Comparison of ENCODE assay signal across 20 cellular contexts in the genomic region with DNA sequence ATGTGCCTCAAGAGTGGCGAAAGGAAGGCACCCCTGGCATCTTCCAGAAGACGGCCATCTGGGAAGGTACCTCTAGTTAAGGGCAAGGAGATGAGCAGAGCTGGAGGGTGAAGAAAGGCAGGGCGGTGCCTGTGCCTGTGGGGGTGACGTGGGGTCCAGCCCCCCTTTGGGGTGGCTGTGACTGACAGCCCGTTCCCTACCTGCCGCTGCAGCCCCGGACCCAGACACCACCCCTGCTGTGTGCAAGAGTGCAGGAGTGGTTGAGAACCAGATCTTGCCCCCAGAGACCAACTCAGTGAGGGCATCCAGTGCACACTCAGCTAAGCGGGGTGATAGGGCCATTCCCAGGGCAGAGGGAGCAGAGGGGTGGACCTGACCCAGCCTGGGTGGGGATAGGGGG. TPM values are rescaled to one million over a fixed set of nuclear protein-coding genes. Genes with fewer than 3 reads are reported as not detected.
DNase-seq lines count a peak whose midpoint lies in the region; ATAC-seq, FAIRE-seq and TF ChIP-seq lines count a peak whose summit lies in the region.
"Had no signal": no experiment of that assay in that cellular context is flagged by ENCODE, and none has a peak within 500 bp of the region (broad histone marks: within the 10 kb centered on the region; RNA-seq: fewer than 3 reads in every experiment).

No MANE protein-coding gene starts in this region.

- peaks cover 22% of the 10 kb centered on the region for H3K4me1 Mint-ChIP-seq in activated CD4-positive, alpha-beta memory T cell treated with anti-CD3 and anti-CD28 coated beads, Interleukin-2, amount 10 ng/mL, durations not matched to agents 7 days and 5 days
- H3K4me1 Mint-ChIP-seq in activated CD4-positive, alpha-beta memory T cell treated with anti-CD3 and anti-CD28 coated beads for 36 hours (ENCODE audit: low read depth) = peaks cover 19% of the 10 kb centered on the region
- H3K4me1 Mint-ChIP-seq in natural killer cell treated with Interleukin-12 subunit alpha and Interleukin-12 subunit beta and Interleukin-15 and Interleukin-18, amount 100 ng/mL, for 72 hours (ENCODE audit: low read depth in 2 of 2) = peaks cover 6 to 23% of the 10 kb centered on the region in 2 donors

- H3K9ac ChIP-seq in GM12878 (ENCODE audit: control insufficient read depth, insufficient read depth, low read length) (no peak overlapping the region), mammary epithelial cell (ENCODE audit: insufficient read depth, low read length) (no peak overlapping the region)

- dilution Hi-C loops in mammary epithelial cell (cut with HindIII; ENCODE audit: low sequenced_read_pairs) = loop anchor here (5.0 kb wide), 1 partner anchor 72 kb away; a partner anchor contains a TSS

- H3K9me3 ChIP-seq in GM12878 (replicated peaks; ENCODE audit: control insufficient read depth, insufficient read depth, low read length) (no peaks in the 10 kb centered on the region), mammary epithelial cell (replicated peaks; ENCODE audit: insufficient read depth, low read length) (no peaks in the 10 kb centered on the region)
- H3K9me3 ChIP-seq: ascending aorta, pancreas, tibial artery had no signal

- H3K4me1 ChIP-seq in GM12878 (ENCODE audit: control insufficient read depth, insufficient read depth, low read length) (peaks cover 15% of the 10 kb centered on the region), mammary epithelial cell (ENCODE audit: insufficient read depth, low read length) (peaks cover 18% of the 10 kb centered on the region)
- H3K4me1 ChIP-seq: pancreas had no signal

- CTCF ChIA-PET in activated CD4-positive, alpha-beta memory T cell treated with anti-CD3 and anti-CD28 coated beads, Interleukin-2, amount 10 ng/mL, durations not matched to agents 7 days and 5 days (lab: Charles Lee) = interaction anchor here (0.9 kb wide), 1 partner anchor 44 kb away, joined by 3 read pairs; no protein-coding TSS in a partner anchor
- CTCF ChIA-PET in activated CD4-positive, alpha-beta memory T cell treated with anti-CD3 and anti-CD28 coated beads for 36 hours (lab: Charles Lee) = no interaction called here
- CTCF ChIA-PET in GM12878 (lab: Yijun Ruan, JAX) = interaction anchor here (1.1 to 1.8 kb wide), 2 partner anchors 43 to 129 kb away, joined by 3 to 7 read pairs; no protein-coding TSS in a partner anchor
- CTCF ChIA-PET in mammary epithelial cell (lab: Charles Lee; ENCODE audit: low non-redundant PET) = no interaction called here

- no peaks in the 10 kb centered on the region; a peak in 2 of 4 replicates for H3K36me3 ChIP-seq in GM12878 (ENCODE audit: control insufficient read depth in 2 of 2, insufficient read depth in 2 of 2, low read length in 1 of 2)
- no peaks in the 10 kb centered on the region for H3K36me3 ChIP-seq in mammary epithelial cell (ENCODE audit: insufficient read depth, low read length)
- H3K36me3 ChIP-seq: ascending aorta, pancreas, tibial artery had no signal

- H3K4me3 ChIP-seq in GM12878 = peak overlapping the region; percentile 27; the same call in 1 of the 2 replicates
- no peak overlapping the region for H3K4me3 ChIP-seq in mammary epithelial cell (replicated peaks in 1 of 3; ENCODE audit: insufficient read depth in 1 of 3, low read depth in 2 of 3, low read length in 3 of 3)
- H3K4me3 ChIP-seq: ascending aorta, pancreas, tibial artery had no signal

- intact Hi-C loops in activated CD4-positive, alpha-beta memory T cell treated with anti-CD3 and anti-CD28 coated beads for 36 hours (cut with micrococcal nuclease) = no loop called here
- intact Hi-C loops in GM12878 (cut with micrococcal nuclease; ENCODE audit: unreplicated experiment) = no loop called here
- intact Hi-C loops in mammary epithelial cell (cut with micrococcal nuclease) = loop anchor here (5.0 kb wide), 1 partner anchor 48 kb away; a partner anchor contains a TSS

- no peak overlapping the region for H2AFZ ChIP-seq in GM12878 (ENCODE audit: control insufficient read depth, low read depth, low read length)
- H2AFZ ChIP-seq in mammary epithelial cell (ENCODE audit: low read depth, low read length) = no peak overlapping the region

- H3K27ac ChIP-seq in GM12878 (ENCODE audit: control insufficient read depth, insufficient read depth) = no peak overlapping the region
- no peak overlapping the region for H3K27ac ChIP-seq in mammary epithelial cell (ENCODE audit: insufficient read depth, low read depth, low read length)
- H3K27ac ChIP-seq: ascending aorta, pancreas, tibial artery had no signal

- peaks cover 5% of the 10 kb centered on the region for H3K36me3 Mint-ChIP-seq in activated CD4-positive, alpha-beta memory T cell treated with anti-CD3 and anti-CD28 coated beads, Interleukin-2, amount 10 ng/mL, durations not matched to agents 7 days and 5 days (ENCODE audit: low read depth)
- H3K36me3 Mint-ChIP-seq in activated CD4-positive, alpha-beta memory T cell treated with anti-CD3 and anti-CD28 coated beads for 36 hours = peaks cover 9% of the 10 kb centered on the region
- H3K36me3 Mint-ChIP-seq in natural killer cell treated with Interleukin-12 subunit alpha and Interleukin-12 subunit beta and Interleukin-15 and Interleukin-18, amount 100 ng/mL, for 72 hours = peaks cover 6% of the 10 kb centered on the region

- no peak for ATAC-seq in GM12878
- ATAC-seq in natural killer cell treated with Interleukin-12 subunit alpha and Interleukin-12 subunit beta and Interleukin-15 and Interleukin-18, amount 100 ng/mL, for 72 hours = no peak
- ATAC-seq: pancreas had no signal

- H4K20me1 ChIP-seq in GM12878 (ENCODE audit: control insufficient read depth, insufficient read depth) = no peaks in the 10 kb centered on the region
- no peaks in the 10 kb centered on the region for H4K20me1 ChIP-seq in mammary epithelial cell (ENCODE audit: insufficient read depth, low read length)

- H3K4me2 ChIP-seq in GM12878 (ENCODE audit: control insufficient read depth, insufficient read depth) (peak overlapping the region; percentile 88; the same call in 1 of the 2 replicates), mammary epithelial cell (ENCODE audit: insufficient read depth, low read depth, low read length) (no peak overlapping the region)

- SMC1A ChIA-PET in GM12878 (lab: Charles Lee; ENCODE audit: uncharacterized antibody, unreplicated experiment) = no interaction called here

- H3K79me2 ChIP-seq in GM12878 (ENCODE audit: control insufficient read depth, insufficient read depth, low read length) (no peaks in the 10 kb centered on the region; the same call in none of the 2 replicates), mammary epithelial cell (ENCODE audit: insufficient read depth, low read length) (no peaks in the 10 kb centered on the region)

- TF ChIP-seq CTCF in GM13977 (IDR thresholded peaks at IDR 0.05; ENCODE audit: extremely low read depth, insufficient read depth, missing control alignments) = no peak
- TF ChIP-seq CTCF in GM12878 (IDR thresholded peaks at IDR 0.05 in 2 of 3, conservative IDR thresholded peaks at IDR 0.05 in 1 of 3; ENCODE audit: control insufficient read depth in 2 of 3, extremely low read depth in 1 of 3, insufficient read depth in 1 of 3, low read depth in 3 of 3, low read length in 3 of 3) = no peak
- no peak for TF ChIP-seq CTCF in mammary epithelial cell (conservative IDR thresholded peaks at IDR 0.05 in 1 of 2, IDR thresholded peaks at IDR 0.05 in 1 of 2; ENCODE audit: extremely low read depth in 1 of 2, insufficient read depth in 1 of 2, low read depth in 1 of 2, low read length in 2 of 2)

- H3K27me3 ChIP-seq in GM12878 (replicated peaks in 1 of 2; ENCODE audit: control insufficient read depth in 2 of 2, insufficient read depth in 2 of 2, low read length in 1 of 2) (no peaks in the 10 kb centered on the region), mammary epithelial cell (ENCODE audit: insufficient read depth, low read length) (no peaks in the 10 kb centered on the region)
- H3K27me3 ChIP-seq: ascending aorta, pancreas had no signal

- POLR2A ChIA-PET in activated CD4-positive, alpha-beta memory T cell treated with anti-CD3 and anti-CD28 coated beads, Interleukin-2, amount 10 ng/mL, durations not matched to agents 7 days and 5 days (lab: Charles Lee) = interaction anchor here (2.4 to 3.1 kb wide), 2 partner anchors 11 to 70 kb away, joined by 6 to 17 read pairs; a partner anchor contains a TSS
- POLR2A ChIA-PET in activated CD4-positive, alpha-beta memory T cell treated with anti-CD3 and anti-CD28 coated beads for 36 hours (lab: Charles Lee) = interaction anchor here (0.6 kb wide), 1 partner anchor 117 kb away, joined by 3 read pairs; no protein-coding TSS in a partner anchor
- POLR2A ChIA-PET in GM12878 (lab: Charles Lee) = interaction anchor here (0.6 to 0.8 kb wide), 3 partner anchors 125 to 1273 kb away, joined by 3 to 4 read pairs (median 3); a partner anchor contains a TSS

- no peak for TF ChIP-seq RAD21 in GM12878 (IDR thresholded peaks at IDR 0.05; ENCODE audit: insufficient read depth, low read depth, low read length)

- H3K27ac Mint-ChIP-seq in activated CD4-positive, alpha-beta memory T cell treated with anti-CD3 and anti-CD28 coated beads, Interleukin-2, amount 10 ng/mL, durations not matched to agents 7 days and 5 days = no peak overlapping the region
- H3K27ac Mint-ChIP-seq in activated CD4-positive, alpha-beta memory T cell treated with anti-CD3 and anti-CD28 coated beads for 36 hours = no peak overlapping the region
- H3K27ac Mint-ChIP-seq in natural killer cell treated with Interleukin-12 subunit alpha and Interleukin-12 subunit beta and Interleukin-15 and Interleukin-18, amount 100 ng/mL, for 72 hours = peak overlapping the region; percentile 76 to 87

- in situ Hi-C loops in GM13977 (cut with MboI; ENCODE audit: low pct_unique_long_range_greater_than_20kb, low sequenced_read_pairs, unreplicated experiment) = no loop called here
- in situ Hi-C loops in GM12878 (cut with MboI) = no loop called here
- in situ Hi-C loops in mammary epithelial cell (cut with MboI; ENCODE audit: low sequenced_read_pairs in 2 of 2) = no loop called here

- no peaks in the 10 kb centered on the region for H3K9me3 Mint-ChIP-seq in activated CD4-positive, alpha-beta memory T cell treated with anti-CD3 and anti-CD28 coated beads, Interleukin-2, amount 10 ng/mL, durations not matched to agents 7 days and 5 days
- H3K9me3 Mint-ChIP-seq in activated CD4-positive, alpha-beta memory T cell treated with anti-CD3 and anti-CD28 coated beads for 36 hours = no peaks in the 10 kb centered on the region
- no peaks in the 10 kb centered on the region for H3K9me3 Mint-ChIP-seq in natural killer cell treated with Interleukin-12 subunit alpha and Interleukin-12 subunit beta and Interleukin-15 and Interleukin-18, amount 100 ng/mL, for 72 hours

- H3K4me3 Mint-ChIP-seq in activated CD4-positive, alpha-beta memory T cell treated with anti-CD3 and anti-CD28 coated beads, Interleukin-2, amount 10 ng/mL, durations not matched to agents 7 days and 5 days = peak overlapping the region; percentile 91
- H3K4me3 Mint-ChIP-seq in activated CD4-positive, alpha-beta memory T cell treated with anti-CD3 and anti-CD28 coated beads for 36 hours = no peak overlapping the region
- H3K4me3 Mint-ChIP-seq in natural killer cell treated with Interleukin-12 subunit alpha and Interleukin-12 subunit beta and Interleukin-15 and Interleukin-18, amount 100 ng/mL, for 72 hours = peak overlapping the region; percentile 86

- WGBS in GM12878 (ENCODE audit: insufficient coverage, insufficient replicate concordance, low lambda C conversion rate, missing lambda C conversion rate) = 86% methylated on average over 8 of the region's 8 CpGs
- 92% methylated on average over 8 of the region's 8 CpGs for WGBS in mammary epithelial cell (ENCODE audit: low coverage, missing lambda C conversion rate)

- FAIRE-seq in GM12878 (lab: Jason Lieb, UNC) = no peak
- FAIRE-seq: GM12892, keratinocyte, pancreas, RCC 7860 had no signal

- no peak for DNase-seq in activated CD4-positive, alpha-beta memory T cell treated with anti-CD3 and anti-CD28 coated beads, Interleukin-2, amount 10 ng/mL, durations not matched to agents 7 days and 5 days
- no peak for DNase-seq in activated CD4-positive, alpha-beta memory T cell treated with anti-CD3 and anti-CD28 coated beads for 36 hours
- DNase-seq in GM13977 (ENCODE audit: low spot score) (peak; percentile 10), GM12878 (ENCODE audit: low read depth, low spot score) (no peak), mammary epithelial cell (no peak), COLO668 (lab: John Stamatoyannopoulos, UW; ENCODE audit: unreplicated experiment) (no peak), NCI-H2029 (lab: John Stamatoyannopoulos, UW) (no peak)
- DNase-seq in natural killer cell treated with Interleukin-12 subunit alpha and Interleukin-12 subunit beta and Interleukin-15 and Interleukin-18, amount 100 ng/mL, for 72 hours (ENCODE audit: low spot score) = no peak
- DNase-seq: midbrain; NCI-H1105 treated with DMSO at 0.1 percent for 48 hours; stimulated activated CD4-positive, alpha-beta T cell treated with anti-CD3 and anti-CD28 coated beads, Interleukin-4, amount 100 ng/mL, for 4 hours; tibial artery had no signal

- BruUV-seq in GM12878 (replicated peaks; lab: Mats Ljungman, UMichigan) = no TSS peak
- BruUV-seq in mammary epithelial cell (replicated peaks; lab: Mats Ljungman, UMichigan) = no TSS peak

- TF ChIP-seq EP300 in GM12878 (IDR thresholded peaks at IDR 0.05; ENCODE audit: borderline replicate concordance in 1 of 2, control insufficient read depth in 1 of 2, low read depth in 2 of 2, low read length in 2 of 2) = no peak

- TF ChIP-seq POLR2A in GM12878 (IDR thresholded peaks at IDR 0.05; ENCODE audit: low read depth, low read length) = no peak

- no peaks in the 10 kb centered on the region for H3K27me3 Mint-ChIP-seq in activated CD4-positive, alpha-beta memory T cell treated with anti-CD3 and anti-CD28 coated beads, Interleukin-2, amount 10 ng/mL, durations not matched to agents 7 days and 5 days
- no peaks in the 10 kb centered on the region for H3K27me3 Mint-ChIP-seq in activated CD4-positive, alpha-beta memory T cell treated with anti-CD3 and anti-CD28 coated beads for 36 hours
- H3K27me3 Mint-ChIP-seq in natural killer cell treated with Interleukin-12 subunit alpha and Interleukin-12 subunit beta and Interleukin-15 and Interleukin-18, amount 100 ng/mL, for 72 hours = no peaks in the 10 kb centered on the region

- RAD21 ChIA-PET in GM12878 (lab: Charles Lee; ENCODE audit: unreplicated experiment) = no interaction called here

RNA-seq across cellular contexts. Expression of a gene that starts 4.3 kb away (rescaled TPM):
- not detected for total RNA-seq in activated CD4-positive, alpha-beta memory T cell treated with anti-CD3 and anti-CD28 coated beads, Interleukin-2, amount 10 ng/mL, durations not matched to agents 7 days and 5 days
- not detected for total RNA-seq in activated CD4-positive, alpha-beta memory T cell treated with anti-CD3 and anti-CD28 coated beads for 36 hours
- total RNA-seq in GM12878 (2013; cell fraction: nucleolus; rRNA removed) = not detected in 2 replicates
- total RNA-seq in GM12878 (2014; rRNA removed) (not detected in 2 replicates), GM12878 (2014; rRNA removed; fragmentation: Illumina TruSeq; extraction: Trizol) (not detected in 2 replicates), GM12878 (2021) (not detected in 2 replicates), mammary epithelial cell (not detected)
- 0.01 TPM for polyA plus RNA-seq in GM12878 (2011; ENCODE audit: low read depth)
- polyA plus RNA-seq in GM12878 (2011; rRNA removed) (under 0.01 TPM in 2 replicates), GM12878 (2014; fragmentation: Illumina TruSeq; extraction: Trizol) (under 0.01 and 0.02 TPM in 2 replicates), GM12878 (2014; fragmentation: Nextera tagmentation; extraction: Ambion mirVana) (not detected), GM12878 (2014; rRNA removed) (not detected in 2 replicates), GM12878 (2016; fragmentation: Nextera tagmentation; extraction: Ambion mirVana) (not detected), mammary epithelial cell (not detected)
- polyA plus RNA-seq in GM12878 (2011; cell fraction: cytosol; rRNA removed) = under 0.01 and 0.03 TPM in 2 replicates
- polyA plus RNA-seq in GM12878 (2011; cell fraction: nucleus; rRNA removed) = 0.01 TPM in 1 of 2 replicates, not detected in the other
- polyA plus RNA-seq in GM12878 (2012) = not detected in 2 replicates
- polyA minus RNA-seq in GM12878 (2011; rRNA and poly(A)+ RNA removed) = under 0.01 and 0.05 TPM in 2 replicates
- not detected in 2 replicates for polyA minus RNA-seq in GM12878 (2011; cell fraction: cytosol; rRNA and poly(A)+ RNA removed)
- under 0.01 TPM in 1 of 2 replicates, not detected in the other for polyA minus RNA-seq in GM12878 (2011; cell fraction: nucleus; rRNA and poly(A)+ RNA removed)
- not detected for total RNA-seq in natural killer cell treated with Interleukin-12 subunit alpha and Interleukin-12 subunit beta and Interleukin-15 and Interleukin-18, amount 100 ng/mL, for 72 hours
- not detected for polyA minus RNA-seq in mammary epithelial cell
- total RNA-seq: ascending aorta, G401, glomerular endothelial cell had no signal
- polyA plus RNA-seq: esophagus, keratinocyte, pancreas had no signal

RNA-seq across cellular contexts. Expression of a gene that starts 46.3 kb away (rescaled TPM):
- total RNA-seq in activated CD4-positive, alpha-beta memory T cell treated with anti-CD3 and anti-CD28 coated beads, Interleukin-2, amount 10 ng/mL, durations not matched to agents 7 days and 5 days = under 1 TPM in 1 of 2 experiments, not detected in 1; 0.50 TPM
- total RNA-seq in activated CD4-positive, alpha-beta memory T cell treated with anti-CD3 and anti-CD28 coated beads for 36 hours = 1 to 10 TPM in 1 of 2 experiments, under 1 TPM in 1; 0.48 to 1.0 TPM
- total RNA-seq in GM12878 (2013; cell fraction: nucleolus; rRNA removed) = not detected in 2 replicates
- 2.7 and 3.4 TPM in 2 replicates for total RNA-seq in GM12878 (2014; rRNA removed)
- total RNA-seq in GM12878 (2014; rRNA removed; fragmentation: Illumina TruSeq; extraction: Trizol) = 2.4 and 3.3 TPM in 2 replicates
- 1.7 and 2.6 TPM in 2 replicates for total RNA-seq in GM12878 (2021)
- polyA plus RNA-seq in GM12878 (2011; ENCODE audit: low read depth) = 3.5 TPM
- 1.5 and 2.6 TPM in 2 replicates for polyA plus RNA-seq in GM12878 (2011; rRNA removed)
- polyA plus RNA-seq in GM12878 (2011; cell fraction: cytosol; rRNA removed) = 3.4 and 4.7 TPM in 2 replicates
- polyA plus RNA-seq in GM12878 (2011; cell fraction: nucleus; rRNA removed) = 2.6 and 2.9 TPM in 2 replicates
- polyA plus RNA-seq in GM12878 (2012) = 3.9 and 6.6 TPM in 2 replicates
- polyA plus RNA-seq in GM12878 (2014; fragmentation: Illumina TruSeq; extraction: Trizol) = 2.0 TPM in 2 replicates
- 1 to 10 TPM; 2.6 to 3.6 TPM for polyA plus RNA-seq in GM12878 (2014; fragmentation: Nextera tagmentation; extraction: Ambion mirVana)
- polyA plus RNA-seq in GM12878 (2014; rRNA removed) = 2.5 TPM in 2 replicates
- polyA plus RNA-seq in GM12878 (2016; fragmentation: Nextera tagmentation; extraction: Ambion mirVana) = 1 to 10 TPM; 3.5 to 4.5 TPM
- polyA minus RNA-seq in GM12878 (2011; rRNA and poly(A)+ RNA removed) = 0.41 TPM in 1 of 2 replicates, not detected in the other
- polyA minus RNA-seq in GM12878 (2011; cell fraction: cytosol; rRNA and poly(A)+ RNA removed) = not detected in 2 replicates
- not detected in 2 replicates for polyA minus RNA-seq in GM12878 (2011; cell fraction: nucleus; rRNA and poly(A)+ RNA removed)
- not detected for total RNA-seq in natural killer cell treated with Interleukin-12 subunit alpha and Interleukin-12 subunit beta and Interleukin-15 and Interleukin-18, amount 100 ng/mL, for 72 hours
- total RNA-seq in mammary epithelial cell = under 1 TPM; under 0.01 to 0.33 TPM
- 0.25 TPM for polyA plus RNA-seq in mammary epithelial cell
- polyA minus RNA-seq in mammary epithelial cell = not detected
- total RNA-seq: G401, glomerular endothelial cell had no signal

Comparison
In these comparisons a context has a peak if more than half of its experiments do, and no peak if none do; other contexts are left out.
1. CTCF ChIA-PET loops: an anchor here in activated CD4-positive, alpha-beta memory T cell treated with anti-CD3 and anti-CD28 coated beads, Interleukin-2, amount 10 ng/mL, durations not matched to agents 7 days and 5 days (0.9 kb wide) and GM12878 (1.1 to 1.8 kb wide); none called in activated CD4-positive, alpha-beta memory T cell treated with anti-CD3 and anti-CD28 coated beads for 36 hours and mammary epithelial cell.
2. H3K27ac Mint-ChIP-seq: peak in natural killer cell treated with Interleukin-12 subunit alpha and Interleukin-12 subunit beta and Interleukin-15 and Interleukin-18, amount 100 ng/mL, for 72 hours (2 of 2); none in activated CD4-positive, alpha-beta memory T cell treated with anti-CD3 and anti-CD28 coated beads, Interleukin-2, amount 10 ng/mL, durations not matched to agents 7 days and 5 days (single experiment) and activated CD4-positive, alpha-beta memory T cell treated with anti-CD3 and anti-CD28 coated beads for 36 hours (single experiment).